Comparison of ENCODE assay signal across 8 cellular contexts in the genomic region with DNA sequence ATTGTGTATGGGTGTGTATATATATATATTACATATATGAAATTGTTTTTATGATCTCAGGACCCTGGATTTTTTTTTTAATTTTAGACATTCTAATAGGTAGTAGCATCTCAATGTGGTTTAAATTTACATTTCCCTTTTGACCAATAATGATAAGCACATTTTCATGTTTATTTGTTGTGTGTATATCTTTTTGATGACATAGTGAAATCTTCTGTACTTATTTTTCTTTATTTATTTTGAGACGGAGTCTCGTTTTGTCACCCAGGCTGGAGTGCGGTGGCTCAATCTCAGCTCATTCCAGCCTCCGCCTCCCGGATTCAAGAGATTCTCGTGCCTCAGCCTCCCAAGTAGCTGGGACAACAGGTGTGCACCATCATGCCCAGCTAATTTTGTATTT.
"Had no signal": no experiment of that assay in that cellular context is flagged by ENCODE, and none has a peak within 500 bp of the region (broad histone marks: within the 10 kb centered on the region; RNA-seq: fewer than 3 reads in every experiment).

No MANE protein-coding gene starts in this region.

- H2AFZ ChIP-seq: GM23248 had no signal

- H3K4me2 ChIP-seq: KMS-11 had no signal

- H3K36me3 ChIP-seq: HAP-1 had no signal

- H3K27ac ChIP-seq: GM23248, HL-60, KMS-11 had no signal

- ATAC-seq: HCT116 had no signal

- H3K4me3 ChIP-seq: GM23248, HAP-1 had no signal

- H3K9ac ChIP-seq: GM23248, KMS-11 had no signal

- H3K9me3 ChIP-seq: HAP-1 had no signal

- DNase-seq: GM23248, GOT3, H7, HFFc6 had no signal
